Comparison of ENCODE assay signal across 10 cellular contexts in genomic region chr1:10459185-10459584, GRCh38. TPM values are rescaled to one million over a fixed set of nuclear protein-coding genes. Genes with fewer than 3 reads are reported as not detected.
DNase-seq lines count a peak whose midpoint lies in the region; ATAC-seq and TF ChIP-seq lines count a peak whose summit lies in the region.
"Had no signal": no experiment of that assay in that cellular context is flagged by ENCODE, and none has a peak within 500 bp of the region (broad histone marks: within the 10 kb centered on the region; RNA-seq: fewer than 3 reads in every experiment).

No MANE protein-coding gene starts in this region.

- H3K27ac Mint-ChIP-seq in WTC11, result peak overlapping the region; percentile 63; the same call in 1 of the 2 replicates
- H3K27ac Mint-ChIP-seq in activated T-cell treated with anti-CD3 and anti-CD28 coated beads, Interleukin-2, amount 50 U/mL, for 72 hours, result no peak overlapping the region
- H3K27ac Mint-ChIP-seq: T-helper 1 cell treated with Interleukin-12 subunit alpha and Interleukin-12 subunit beta and Interleukin-4 antibody, amounts not matched to agents 30 μg/mL and 1 μg/mL, for 36 hours had no signal

- peaks cover 44% of the 10 kb centered on the region for H3K36me3 Mint-ChIP-seq in WTC11
- H3K36me3 Mint-ChIP-seq in activated T-cell treated with anti-CD3 and anti-CD28 coated beads, Interleukin-2, amount 50 U/mL, for 72 hours (ENCODE audit: insufficient read depth in 2 of 2), result peaks cover 0 to 19% of the 10 kb centered on the region in 2 donors

- H3K9me3 Mint-ChIP-seq in WTC11, result no peaks in the 10 kb centered on the region
- no peaks in the 10 kb centered on the region for H3K9me3 Mint-ChIP-seq in activated T-cell treated with anti-CD3 and anti-CD28 coated beads, Interleukin-2, amount 50 U/mL, for 72 hours
- H3K9me3 Mint-ChIP-seq: T-helper 1 cell treated with Interleukin-12 subunit alpha and Interleukin-12 subunit beta and Interleukin-4 antibody, amounts not matched to agents 30 μg/mL and 1 μg/mL, for 36 hours had no signal

- H3K27ac ChIP-seq in psoas muscle (no peak overlapping the region), gastrocnemius medialis (no peak overlapping the region)

- no peak overlapping the region for H3K4me3 Mint-ChIP-seq in WTC11
- H3K4me3 Mint-ChIP-seq in activated T-cell treated with anti-CD3 and anti-CD28 coated beads, Interleukin-2, amount 50 U/mL, for 72 hours, result no peak overlapping the region
- H3K4me3 Mint-ChIP-seq: T-helper 1 cell treated with Interleukin-12 subunit alpha and Interleukin-12 subunit beta and Interleukin-4 antibody, amounts not matched to agents 30 μg/mL and 1 μg/mL, for 36 hours had no signal

- ATAC-seq in WTC11 (no peak), psoas muscle (no peak), gastrocnemius medialis (no peak)
- ATAC-seq in activated T-cell treated with anti-CD3 and anti-CD28 coated beads, Interleukin-2, amount 50 U/mL, for 72 hours (replicated peaks in 1 of 2), result no peak

- no peaks in the 10 kb centered on the region for H3K4me1 ChIP-seq in psoas muscle
- H3K4me1 ChIP-seq in gastrocnemius medialis, result no peaks in the 10 kb centered on the region

- TF ChIP-seq CTCF in BJ (IDR thresholded peaks at IDR 0.05; ENCODE audit: insufficient read depth, low read depth, low read length), result no peak
- no peak for TF ChIP-seq CTCF in WTC11 (IDR thresholded peaks at IDR 0.05)
- TF ChIP-seq CTCF in psoas muscle (IDR thresholded peaks at IDR 0.05), result no peak
- no peak for TF ChIP-seq CTCF in gastrocnemius medialis (IDR thresholded peaks at IDR 0.05 in 4 of 5, conservative IDR thresholded peaks at IDR 0.05 in 1 of 5)

- H3K9me3 ChIP-seq in psoas muscle (no peaks in the 10 kb centered on the region), gastrocnemius medialis (no peaks in the 10 kb centered on the region)

- 64 to 72% (median 72%) methylated on average over 3 of the region's 3 CpGs for WGBS in psoas muscle, 3 donors

- peaks cover 10% of the 10 kb centered on the region; the same call in 1 of the 2 replicates for H3K36me3 ChIP-seq in BJ (ENCODE audit: control insufficient read depth, insufficient read depth, low read length)
- H3K36me3 ChIP-seq in psoas muscle (ENCODE audit: insufficient read depth in 1 of 2, low read depth in 1 of 2), result peaks cover 8 to 58% of the 10 kb centered on the region in 2 donors
- H3K36me3 ChIP-seq in gastrocnemius medialis, result peaks cover 0 to 36% of the 10 kb centered on the region in 2 donors

- in situ Hi-C loops in gastrocnemius medialis (cut with MboI; ENCODE audit: low sequenced_read_pairs in 4 of 4), result no loop called here

- TF ChIP-seq POLR2A in gastrocnemius medialis (IDR thresholded peaks at IDR 0.05), result no peak

- POLR2A ChIA-PET in BJ (lab: Charles Lee), result no interaction called here
- POLR2A ChIA-PET in WTC11 (lab: Charles Lee), result no interaction called here

- CTCF ChIA-PET in BJ (lab: Yijun Ruan, JAX), result interaction anchor here (0.6 to 0.7 kb wide), 2 partner anchors 9 to 603 kb away, joined by 3 to 4 read pairs; no protein-coding TSS in a partner anchor
- CTCF ChIA-PET in WTC11 (lab: Charles Lee), result interaction anchor here (0.7 to 1.3 kb wide), 2 partner anchors 29 to 485 kb away, joined by 4 to 5 read pairs; partner anchors contain the start of gene CENPS

- intact Hi-C loops in psoas muscle (cut with DNase I) (no loop called here), gastrocnemius medialis (cut with DNase I; ENCODE audit: low total_unique reads) (no loop called here)

- no peaks in the 10 kb centered on the region for H3K27me3 Mint-ChIP-seq in WTC11 (ENCODE audit: low read depth)
- H3K27me3 Mint-ChIP-seq in activated T-cell treated with anti-CD3 and anti-CD28 coated beads, Interleukin-2, amount 50 U/mL, for 72 hours (ENCODE audit: low read depth), result no peaks in the 10 kb centered on the region

- no peaks in the 10 kb centered on the region for H3K4me1 Mint-ChIP-seq in WTC11
- no peaks in the 10 kb centered on the region for H3K4me1 Mint-ChIP-seq in activated T-cell treated with anti-CD3 and anti-CD28 coated beads, Interleukin-2, amount 50 U/mL, for 72 hours (ENCODE audit: low read depth)

- H3K4me3 ChIP-seq in BJ (ENCODE audit: low read depth, low read length), result no peak overlapping the region
- no peak overlapping the region for H3K4me3 ChIP-seq in psoas muscle
- no peak overlapping the region for H3K4me3 ChIP-seq in gastrocnemius medialis

- DNase-seq in BJ (ENCODE audit: low read depth), result peak; percentile 46
- peak; percentile 20 for DNase-seq in HS-27A (ENCODE audit: low read depth)
- DNase-seq in WTC11 (ENCODE audit: low spot score), result no peak
- DNase-seq in kidney tubule cell (ENCODE audit: low spot score), result peak; percentile 90
- DNase-seq in NK-92 (lab: John Stamatoyannopoulos, UW; ENCODE audit: unreplicated experiment), result no peak
- DNase-seq in activated T-cell treated with anti-CD3 and anti-CD28 coated beads, Interleukin-2, amount 50 U/mL, for 72 hours, result no peak
- no peak for DNase-seq in psoas muscle
- DNase-seq in gastrocnemius medialis, result no peak
- DNase-seq: NCI-H1105 had no signal

- H3K27me3 ChIP-seq in BJ (ENCODE audit: control insufficient read depth, insufficient read depth, low read length) (no peaks in the 10 kb centered on the region), psoas muscle (ENCODE audit: insufficient read depth in 3 of 3, low read length in 2 of 3) (no peaks in the 10 kb centered on the region), gastrocnemius medialis (no peaks in the 10 kb centered on the region)

TF ChIP-seq in WTC11, 78 proteins besides CTCF, POLR2A, EP300 and RAD21 (continues in another document):
- TF ChIP-seq SMAD3 (CRISPR knock-in tag; IDR thresholded peaks at IDR 0.05; ENCODE audit: borderline replicate concordance) (no peak), E2F1 (CRISPR knock-in tag; IDR thresholded peaks at IDR 0.05) (no peak), MLX (CRISPR knock-in tag; IDR thresholded peaks at IDR 0.05) (no peak), SP1 (CRISPR knock-in tag; conservative IDR thresholded peaks at IDR 0.05) (no peak)

RNA-seq across cellular contexts. Expression of gene CORT, which starts 9.4 kb away (rescaled TPM):
- polyA plus RNA-seq in BJ (2011; rRNA removed) (0.12 TPM in 1 of 2 replicates, not detected in the other), psoas muscle (1 to 10 TPM in 1 of 3 donors, under 1 TPM in 1, not detected in 1; 0.18 to 1.1 TPM)
- polyA minus RNA-seq in BJ (2011; rRNA and poly(A)+ RNA removed), result not detected in 2 replicates
- total RNA-seq in WTC11 (2021) (0.48 to 0.66 TPM (median 0.48 TPM) in 3 replicates), psoas muscle (not detected), gastrocnemius medialis (under 1 TPM in 1 of 4 donors, not detected in 3; 0.46 TPM)
- under 1 TPM in 1 of 2 donors, not detected in 1; 0.69 TPM for total RNA-seq in activated T-cell treated with anti-CD3 and anti-CD28 coated beads, Interleukin-2, amount 50 U/mL, for 72 hours

RNA-seq across cellular contexts. Expression of gene DFFA, which starts 13.1 kb away (rescaled TPM):
- polyA plus RNA-seq in BJ (2011; rRNA removed) (33.2 and 33.8 TPM in 2 replicates), psoas muscle (10 to 100 TPM; 11.5 to 20.9 (median 20.4) TPM)
- 23.5 and 31.6 TPM in 2 replicates for polyA minus RNA-seq in BJ (2011; rRNA and poly(A)+ RNA removed)
- total RNA-seq in WTC11 (2021) (86.4 to 86.7 TPM (median 86.5 TPM) in 3 replicates), psoas muscle (10 to 100 TPM; 18.6 to 26.8 (median 21.6) TPM), gastrocnemius medialis (10 to 100 TPM; 13.8 to 15.6 (median 14.5) TPM)
- total RNA-seq in activated T-cell treated with anti-CD3 and anti-CD28 coated beads, Interleukin-2, amount 50 U/mL, for 72 hours, result 10 to 100 TPM; 26.4 to 27.1 TPM

RNA-seq across cellular contexts. Expression of gene PEX14, which starts 15.6 kb away (rescaled TPM):
- polyA plus RNA-seq in BJ (2011; rRNA removed), result 3.3 and 10.1 TPM in 2 replicates
- polyA minus RNA-seq in BJ (2011; rRNA and poly(A)+ RNA removed), result 4.8 and 5.7 TPM in 2 replicates
- total RNA-seq in WTC11 (2021), result 27.3 to 30.5 TPM (median 27.8 TPM) in 3 replicates
- 10 to 100 TPM; 25.7 to 30.2 TPM for total RNA-seq in activated T-cell treated with anti-CD3 and anti-CD28 coated beads, Interleukin-2, amount 50 U/mL, for 72 hours
- total RNA-seq in psoas muscle, result 10 to 100 TPM; 13.7 to 23.5 (median 20.8) TPM
- 10 to 100 TPM; 20.1 to 20.8 (median 20.7) TPM for polyA plus RNA-seq in psoas muscle
- 10 to 100 TPM in 3 of 4 donors, 1 to 10 TPM in 1; 8.1 to 17.8 (median 15.8) TPM for total RNA-seq in gastrocnemius medialis

RNA-seq across cellular contexts. Expression of gene CENPS, which starts 29.0 kb away (rescaled TPM):
- polyA plus RNA-seq in BJ (2011; rRNA removed) (8.5 and 9.6 TPM in 2 replicates), psoas muscle (10 to 100 TPM in 1 of 3 donors, 1 to 10 TPM in 2; 7.5 to 31.4 (median 7.5) TPM)
- polyA minus RNA-seq in BJ (2011; rRNA and poly(A)+ RNA removed), result 2.3 and 3.9 TPM in 2 replicates
- total RNA-seq in WTC11 (2021) (13.7 to 17.0 TPM (median 13.8 TPM) in 3 replicates), psoas muscle (1 to 10 TPM; 2.2 to 7.6 (median 6.6) TPM), gastrocnemius medialis (1 to 10 TPM in 3 of 4 donors, under 1 TPM in 1; 0.42 to 3.8 (median 2.9) TPM)
- total RNA-seq in activated T-cell treated with anti-CD3 and anti-CD28 coated beads, Interleukin-2, amount 50 U/mL, for 72 hours, result 10 to 100 TPM; 15.7 to 16.8 TPM

Comparison
In these comparisons a context has a peak if more than half of its experiments do, and no peak if none do; other contexts are left out.
1. DNase-seq: peak in BJ (single experiment), HS-27A (single experiment) and kidney tubule cell (single experiment); none in WTC11 (single experiment), NK-92 (single experiment), activated T-cell treated with anti-CD3 and anti-CD28 coated beads, Interleukin-2, amount 50 U/mL, for 72 hours (0 of 2), psoas muscle (0 of 2) and gastrocnemius medialis (0 of 2).